In genomic region chr18:39788395-39788794, GRCh38 we compare ENCODE assay signal across 30 cellular contexts.
A peak's percentile ranks its signal among the peaks of the same experiment; 100 is the strongest.
DNase-seq lines count a peak whose midpoint lies in the region; ATAC-seq and TF ChIP-seq lines count a peak whose summit lies in the region.
"Had no signal": no experiment of that assay in that cellular context is flagged by ENCODE, and none has a peak within 500 bp of the region (broad histone marks: within the 10 kb centered on the region; RNA-seq: fewer than 3 reads in every experiment).

No MANE protein-coding gene starts in this region.

- no peaks in the 10 kb centered on the region for H3K9me2 ChIP-seq in GM23338 (ENCODE audit: insufficient read depth)

- peaks cover 39% of the 10 kb centered on the region for H3K4me1 Mint-ChIP-seq in GM23338
- H3K4me1 Mint-ChIP-seq: activated CD4-positive, alpha-beta T cell treated with anti-CD3 and anti-CD28 coated beads for 36 hours; activated naive CD4-positive, alpha-beta T cell treated with anti-CD3 and anti-CD28 coated beads, Interleukin-2, amount 10 ng/mL, durations not matched to agents 7 days and 5 days; stimulated activated naive CD8-positive, alpha-beta T cell treated with anti-CD3 and anti-CD28 coated beads, Interleukin-15, amount 100 ng/mL, for 72 hours had no signal

- peak overlapping the region; percentile 20; the same call in 1 of the 2 replicates for H3K27ac ChIP-seq in GM23338 (ENCODE audit: low read depth)
- H3K27ac ChIP-seq: adrenal gland, BLaER1, gastroesophageal sphincter, parathyroid adenoma, right atrium auricular region, SJCRH30, spleen, thyroid gland had no signal

- ATAC-seq in GM23338 (no peak), HG02678 (IDR thresholded peaks at IDR 0.05; ENCODE audit: unreplicated experiment) (no peak)
- ATAC-seq: activated CD4-positive, alpha-beta T cell treated with anti-CD3 and anti-CD28 coated beads for 36 hours; activated CD8-positive, alpha-beta T cell treated with anti-CD3 and anti-CD28 coated beads for 36 hours; gastroesophageal sphincter; stimulated activated naive CD8-positive, alpha-beta T cell treated with anti-CD3 and anti-CD28 coated beads, Interleukin-15, amount 100 ng/mL, for 72 hours had no signal

- H2AFZ ChIP-seq in GM23338: no peak overlapping the region
- H2AFZ ChIP-seq: parathyroid adenoma had no signal

- H3F3A ChIP-seq in GM23338 (replicated peaks; ENCODE audit: low read depth): no peaks in the 10 kb centered on the region

- H3K79me2 ChIP-seq in GM23338 (replicated peaks; ENCODE audit: insufficient read depth): peaks cover 97% of the 10 kb centered on the region
- H3K79me2 ChIP-seq: parathyroid adenoma had no signal

- no peak overlapping the region for H3K4me3 Mint-ChIP-seq in GM23338
- H3K4me3 Mint-ChIP-seq: activated CD4-positive, alpha-beta T cell treated with anti-CD3 and anti-CD28 coated beads for 36 hours; activated CD8-positive, alpha-beta T cell treated with anti-CD3 and anti-CD28 coated beads for 36 hours; activated naive CD4-positive, alpha-beta T cell treated with anti-CD3 and anti-CD28 coated beads, Interleukin-2, amount 10 ng/mL, durations not matched to agents 7 days and 5 days; dendritic cell treated with granulocyte-macrophage colony-stimulating factor and Interleukin-4, amounts not matched to agents 40 ng/mL and 50 ng/mL, for 4 days; stimulated activated naive CD8-positive, alpha-beta T cell treated with anti-CD3 and anti-CD28 coated beads, Interleukin-15, amount 100 ng/mL, for 72 hours had no signal

- H3K36me3 Mint-ChIP-seq in GM23338 (ENCODE audit: low read depth): 0 out of 3 replicates have a peak, but pooled peaks cover 4% of the 10 kb centered on the region
- H3K36me3 Mint-ChIP-seq: activated naive CD4-positive, alpha-beta T cell treated with anti-CD3 and anti-CD28 coated beads, Interleukin-2, amount 10 ng/mL, durations not matched to agents 7 days and 5 days had no signal

- no peak for DNase-seq in GM23338 (ENCODE audit: low spot score)
- DNase-seq in M059J (ENCODE audit: low read depth): peak; percentile 63
- DNase-seq in epithelial cell of esophagus (ENCODE audit: low read depth): peak; percentile 93
- peak; percentile 28 for DNase-seq in renal cortical epithelial cell (ENCODE audit: low read depth)
- DNase-seq in NCI-H187 (lab: John Stamatoyannopoulos, UW): no peak
- no peak for DNase-seq in NCI-H187 treated with DMSO at 0.1 percent for 48 hours (lab: John Stamatoyannopoulos, UW)
- DNase-seq: activated CD4-positive, alpha-beta T cell treated with anti-CD3 and anti-CD28 coated beads for 36 hours; activated CD8-positive, alpha-beta memory T cell treated with anti-CD3 and anti-CD28 coated beads, Interleukin-2, amount 50 U/mL, for 48 hours; activated CD8-positive, alpha-beta T cell treated with anti-CD3 and anti-CD28 coated beads for 36 hours; activated naive CD4-positive, alpha-beta T cell treated with anti-CD3 and anti-CD28 coated beads, Interleukin-2, amount 10 ng/mL, durations not matched to agents 7 days and 5 days; adrenal gland; COR-L47; hippocampal formation; KG1; mesenchymal stem cell; NCI-H2081; NCI-H345; NCI-H774; SJCRH30; spleen; stimulated activated CD4-positive, alpha-beta T cell treated with anti-CD3 and anti-CD28 coated beads, Interleukin-2, amount 100 ng/mL, for 24 hours; stimulated activated naive CD8-positive, alpha-beta T cell treated with anti-CD3 and anti-CD28 coated beads, Interleukin-15, amount 100 ng/mL, for 72 hours; SW 1271; thyroid gland had no signal

- H3K27ac Mint-ChIP-seq in GM23338: peak overlapping the region; percentile 61; the same call in 1 of the 2 replicates
- H3K27ac Mint-ChIP-seq: activated CD4-positive, alpha-beta T cell treated with anti-CD3 and anti-CD28 coated beads for 36 hours; activated CD8-positive, alpha-beta T cell treated with anti-CD3 and anti-CD28 coated beads for 36 hours; activated naive CD4-positive, alpha-beta T cell treated with anti-CD3 and anti-CD28 coated beads, Interleukin-2, amount 10 ng/mL, durations not matched to agents 7 days and 5 days; dendritic cell treated with granulocyte-macrophage colony-stimulating factor and Interleukin-4, amounts not matched to agents 40 ng/mL and 50 ng/mL, for 4 days; stimulated activated naive CD8-positive, alpha-beta T cell treated with anti-CD3 and anti-CD28 coated beads, Interleukin-15, amount 100 ng/mL, for 72 hours had no signal

- no peaks in the 10 kb centered on the region for H3K9me3 Mint-ChIP-seq in GM23338
- H3K9me3 Mint-ChIP-seq: activated CD8-positive, alpha-beta T cell treated with anti-CD3 and anti-CD28 coated beads for 36 hours; activated naive CD4-positive, alpha-beta T cell treated with anti-CD3 and anti-CD28 coated beads, Interleukin-2, amount 10 ng/mL, durations not matched to agents 7 days and 5 days; dendritic cell treated with granulocyte-macrophage colony-stimulating factor and Interleukin-4, amounts not matched to agents 40 ng/mL and 50 ng/mL, for 4 days had no signal

- no peaks in the 10 kb centered on the region for H3K36me3 ChIP-seq in GM23338 (ENCODE audit: insufficient read depth)
- H3K36me3 ChIP-seq: adrenal gland, BLaER1, gastroesophageal sphincter, right atrium auricular region, SJCRH30, spleen, thyroid gland had no signal

- H3K4me1 ChIP-seq in GM23338 (ENCODE audit: insufficient read depth): peaks cover 72% of the 10 kb centered on the region
- H3K4me1 ChIP-seq: adrenal gland, BLaER1, gastroesophageal sphincter, parathyroid adenoma, right atrium auricular region, SJCRH30, spleen, thyroid gland had no signal

- H3K4me3 ChIP-seq in GM23338 (no peak overlapping the region), epithelial cell of esophagus (ENCODE audit: low read length) (no peak overlapping the region)
- H3K4me3 ChIP-seq: adrenal gland, BLaER1, gastroesophageal sphincter, right atrium auricular region, SJCRH30, spleen, thyroid gland had no signal

- TF ChIP-seq CTCF in GM23338 (conservative IDR thresholded peaks at IDR 0.05; ENCODE audit: low read depth in 2 of 2) (no peak), epithelial cell of esophagus (IDR thresholded peaks at IDR 0.05; ENCODE audit: insufficient read depth, low read depth, low read length, missing control alignments) (no peak)

- peaks cover 3% of the 10 kb centered on the region for H3K27me3 Mint-ChIP-seq in GM23338 (ENCODE audit: insufficient read depth, low read depth, poor library complexity)
- H3K27me3 Mint-ChIP-seq: activated CD4-positive, alpha-beta T cell treated with anti-CD3 and anti-CD28 coated beads for 36 hours; activated CD8-positive, alpha-beta T cell treated with anti-CD3 and anti-CD28 coated beads for 36 hours; activated naive CD4-positive, alpha-beta T cell treated with anti-CD3 and anti-CD28 coated beads, Interleukin-2, amount 10 ng/mL, durations not matched to agents 7 days and 5 days; dendritic cell treated with granulocyte-macrophage colony-stimulating factor and Interleukin-4, amounts not matched to agents 40 ng/mL and 50 ng/mL, for 4 days; stimulated activated naive CD8-positive, alpha-beta T cell treated with anti-CD3 and anti-CD28 coated beads, Interleukin-15, amount 100 ng/mL, for 72 hours had no signal

- no peaks in the 10 kb centered on the region for H3K27me3 ChIP-seq in GM23338 (ENCODE audit: insufficient read depth)
- H3K27me3 ChIP-seq: adrenal gland, BLaER1, gastroesophageal sphincter, right atrium auricular region, SJCRH30, spleen, thyroid gland had no signal

- H4K20me1 ChIP-seq in GM23338 (replicated peaks; ENCODE audit: insufficient read depth): peaks cover 23% of the 10 kb centered on the region; the same call in 1 of the 2 replicates
- H4K20me1 ChIP-seq: BLaER1 had no signal

- H3K4me2 ChIP-seq in GM23338: peak overlapping the region; percentile 14
- H3K4me2 ChIP-seq: BLaER1 had no signal

TF ChIP-seq in GM23338, 12 proteins besides CTCF, POLR2A, EP300 and RAD21 (continues in another document):
- TF ChIP-seq JUNB (IDR thresholded peaks at IDR 0.05; ENCODE audit: unreplicated experiment) (no peak), EZH2 (IDR thresholded peaks at IDR 0.05; ENCODE audit: low read depth, unreplicated experiment) (no peak)

Comparison
In these comparisons a context has a peak if more than half of its experiments do, and no peak if none do; other contexts are left out.
1. DNase-seq: peak in M059J (single experiment), epithelial cell of esophagus (single experiment) and renal cortical epithelial cell (single experiment); none in GM23338 (single experiment), NCI-H187 (0 of 2) and NCI-H187 treated with DMSO at 0.1 percent for 48 hours (single experiment).